In the genomic region with DNA sequence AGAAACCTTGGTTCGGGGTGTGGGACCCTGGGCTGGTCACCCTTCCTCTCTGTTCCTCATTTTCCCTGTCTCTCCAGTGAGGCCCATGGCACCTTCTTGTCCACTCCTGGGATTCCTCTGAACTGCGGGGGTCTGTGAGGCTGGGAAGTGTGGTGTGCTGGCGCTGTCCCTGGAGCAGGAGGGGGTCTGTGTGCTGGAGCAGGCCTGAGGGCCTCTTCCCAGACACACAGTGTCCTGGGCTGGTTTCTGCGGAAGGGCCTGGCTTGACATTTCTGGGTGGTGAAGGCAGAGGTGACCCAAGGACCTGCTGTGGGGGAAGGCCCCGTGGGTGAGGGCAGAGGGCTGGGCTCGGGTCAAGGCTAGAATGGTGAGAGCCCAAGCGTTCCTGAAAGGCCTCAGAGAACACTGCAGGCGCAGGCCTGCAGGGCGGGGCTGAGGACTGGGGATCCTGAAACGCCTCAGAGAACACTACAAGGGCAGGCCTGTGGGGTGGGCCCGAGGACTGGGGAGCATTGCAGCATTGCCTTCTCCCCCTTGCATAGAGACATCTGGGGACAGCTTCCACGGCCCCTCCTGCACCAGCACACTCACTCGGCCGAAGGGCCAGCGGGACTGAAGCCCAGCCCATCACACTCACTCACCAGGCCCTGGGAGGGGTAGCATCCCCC, we compare ENCODE assay signal across 1 cellular context.
TF ChIP-seq lines count a peak whose summit lies in the region.

No MANE protein-coding gene starts in this region.

TF ChIP-seq in IMR-90, 13 proteins besides CTCF, POLR2A, EP300 and RAD21 (continued from another document):
- TF ChIP-seq, protein P1, sequence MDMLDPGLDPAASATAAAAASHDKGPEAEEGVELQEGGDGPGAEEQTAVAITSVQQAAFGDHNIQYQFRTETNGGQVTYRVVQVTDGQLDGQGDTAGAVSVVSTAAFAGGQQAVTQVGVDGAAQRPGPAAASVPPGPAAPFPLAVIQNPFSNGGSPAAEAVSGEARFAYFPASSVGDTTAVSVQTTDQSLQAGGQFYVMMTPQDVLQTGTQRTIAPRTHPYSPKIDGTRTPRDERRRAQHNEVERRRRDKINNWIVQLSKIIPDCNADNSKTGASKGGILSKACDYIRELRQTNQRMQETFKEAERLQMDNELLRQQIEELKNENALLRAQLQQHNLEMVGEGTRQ (IDR thresholded peaks at IDR 0.05; ENCODE audit: low read depth, low read length): no peak
- TF ChIP-seq CEBPB (IDR thresholded peaks at IDR 0.05; ENCODE audit: low read depth, low read length): no peak
- TF ChIP-seq MAZ (IDR thresholded peaks at IDR 0.05; ENCODE audit: borderline replicate concordance, low read depth, low read length): no peak
- no peak for TF ChIP-seq MXI1 (IDR thresholded peaks at IDR 0.05; ENCODE audit: borderline replicate concordance, low read depth, low read length)
- TF ChIP-seq FOS (IDR thresholded peaks at IDR 0.05; ENCODE audit: low read depth, low read length): no peak
- no peak for TF ChIP-seq SMC3 (IDR thresholded peaks at IDR 0.05; ENCODE audit: low read depth, low read length)
- TF ChIP-seq RCOR1 (IDR thresholded peaks at IDR 0.05; ENCODE audit: insufficient replicate concordance, low read length): no peak
- TF ChIP-seq MAFK (IDR thresholded peaks at IDR 0.05; ENCODE audit: low read depth, low read length): no peak
- no peak for TF ChIP-seq CHD1 (IDR thresholded peaks at IDR 0.05; ENCODE audit: low read depth, low read length)
- TF ChIP-seq BHLHE40 (IDR thresholded peaks at IDR 0.05; ENCODE audit: low read depth, low read length): no peak
